8 cellular contexts compared by ENCODE assay signal in the genomic region with DNA sequence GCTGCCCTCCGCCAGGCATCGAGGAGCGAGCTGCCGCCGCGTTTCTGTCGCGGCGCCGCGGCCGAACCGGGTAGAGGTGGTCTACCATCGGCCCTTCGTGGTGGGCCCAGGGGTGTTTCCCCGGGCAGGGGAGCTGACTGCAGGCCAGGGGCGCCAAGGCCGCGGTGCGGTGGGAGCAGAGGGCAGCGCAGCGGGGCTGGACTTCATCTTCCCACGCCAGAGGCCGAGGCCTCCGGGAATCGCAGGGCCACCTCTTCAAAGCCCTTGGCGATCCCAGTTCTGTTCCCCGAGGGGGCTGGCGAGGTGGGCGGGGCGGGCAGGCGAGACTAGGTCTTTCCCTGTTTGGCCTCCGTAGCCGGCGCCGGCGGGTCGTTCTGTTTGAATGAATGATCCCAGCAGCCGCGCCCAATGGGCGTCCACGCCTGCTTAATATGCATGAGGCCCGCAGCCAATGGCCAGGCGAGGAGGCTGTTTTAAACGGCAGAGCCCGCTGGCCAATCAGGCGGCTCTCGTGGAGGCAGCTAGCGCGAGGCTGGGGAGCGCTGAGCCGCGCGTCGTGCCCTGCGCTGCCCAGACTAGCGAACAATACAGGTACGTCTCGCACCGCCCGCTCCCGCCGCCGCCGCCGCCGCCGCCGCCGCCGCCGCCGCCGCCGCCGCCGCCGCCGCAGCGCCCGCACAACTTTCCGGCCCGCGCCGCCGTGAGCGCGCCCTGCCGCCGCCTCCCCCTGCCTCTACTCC. TPM values are rescaled to one million over a fixed set of nuclear protein-coding genes. Genes with fewer than 3 reads are reported as not detected.
DNase-seq lines count a peak whose midpoint lies in the region; ATAC-seq and TF ChIP-seq lines count a peak whose summit lies in the region.

A gene (plus strand): TSS at position 550 of the 740 bp plus-strand sequence. CDS start 2,265 bp downstream, outside the sequence.

- H3F3A ChIP-seq in Loucy (ENCODE audit: low read depth): no peaks in the 10 kb centered on the region

- peaks cover 7% of the 10 kb centered on the region for H4K20me1 ChIP-seq in Loucy (ENCODE audit: insufficient read depth, low read length, poor library complexity, severe bottlenecking)

- H3K4me3 ChIP-seq in H7 (ENCODE audit: insufficient read depth, low read depth, low read length) (peak within 1 kb of the TSS; percentile 80), Loucy (ENCODE audit: low read length, poor library complexity, severe bottlenecking) (peak within 1 kb of the TSS; percentile 72), neuron (ENCODE audit: low read length) (peak within 1 kb of the TSS; percentile 59)

- no peak for TF ChIP-seq CTCF in Loucy (conservative IDR thresholded peaks at IDR 0.05; ENCODE audit: low read length)
- TF ChIP-seq CTCF in foreskin keratinocyte (conservative IDR thresholded peaks at IDR 0.05): no peak

- H3K36me3 ChIP-seq in ES-I3 (ENCODE audit: insufficient read depth, low read length): no peaks in the 10 kb centered on the region
- H3K36me3 ChIP-seq in H7 (replicated peaks; ENCODE audit: control insufficient read depth, insufficient read depth, low read length): peaks cover 15% of the 10 kb centered on the region
- peaks cover 9% of the 10 kb centered on the region; the same call in 1 of the 2 replicates for H3K36me3 ChIP-seq in Loucy (ENCODE audit: insufficient read depth, low read length)
- H3K36me3 ChIP-seq in neuron (ENCODE audit: insufficient read depth, low read length): peaks cover 5% of the 10 kb centered on the region

- H3K4me2 ChIP-seq in Loucy (ENCODE audit: low read depth, low read length, poor library complexity, severe bottlenecking): no peak within 1 kb of the TSS

- peak; percentile 99 for ATAC-seq in foreskin keratinocyte

- no peaks in the 10 kb centered on the region for H3K9me2 ChIP-seq in Loucy (replicated peaks; ENCODE audit: low read depth, low read length)

- DNase-seq in H7 (peak; percentile 98), SHP77 (lab: John Stamatoyannopoulos, UW) (peak; percentile 91 to 95), foreskin keratinocyte (peak; percentile 65 to 82), stromal cell of bone marrow (ENCODE audit: low read depth) (peak; percentile 76)
- DNase-seq in activated effector memory CD4-positive, alpha-beta T cell treated with Interleukin-2 at 50 U/mL for 16 hours: peak; percentile 65

- no peaks in the 10 kb centered on the region for H3K9me3 ChIP-seq in ES-I3 (ENCODE audit: control insufficient read depth, insufficient read depth, low read length)
- H3K9me3 ChIP-seq in Loucy (ENCODE audit: insufficient read depth, low read depth, low read length): no peaks in the 10 kb centered on the region
- H3K9me3 ChIP-seq in neuron (ENCODE audit: low read length): no peaks in the 10 kb centered on the region

- H3K79me2 ChIP-seq in Loucy (ENCODE audit: insufficient read depth, low read length): peaks cover 27% of the 10 kb centered on the region

- H3K4me1 ChIP-seq in ES-I3 (ENCODE audit: insufficient read depth, low read length) (no peaks in the 10 kb centered on the region), Loucy (ENCODE audit: insufficient read depth, low read length, poor library complexity, severe bottlenecking) (peaks cover 12% of the 10 kb centered on the region), foreskin keratinocyte (no peaks in the 10 kb centered on the region), neuron (ENCODE audit: insufficient read depth, low read length) (peaks cover 11% of the 10 kb centered on the region)

- peak within 1 kb of the TSS; percentile 45; the same call in 1 of the 2 replicates for H2AFZ ChIP-seq in Loucy (ENCODE audit: low read length)
- peak within 1 kb of the TSS; percentile 92 for H2AFZ ChIP-seq in neuron (ENCODE audit: low read depth, low read length)

- H3K9ac ChIP-seq in ES-I3 (ENCODE audit: low read depth, low read length) (peak within 1 kb of the TSS; percentile 84), Loucy (ENCODE audit: low read depth, low read length, poor library complexity, severe bottlenecking) (peak within 1 kb of the TSS; percentile 65)

- H3K27me3 ChIP-seq in H7 (ENCODE audit: control insufficient read depth, insufficient read depth, low read length) (peaks cover 2% of the 10 kb centered on the region), Loucy (ENCODE audit: insufficient read depth, low read length, poor library complexity, severe bottlenecking) (no peaks in the 10 kb centered on the region), foreskin keratinocyte (no peaks in the 10 kb centered on the region), neuron (ENCODE audit: insufficient read depth, low read length) (no peaks in the 10 kb centered on the region)

- H3K27ac ChIP-seq in foreskin keratinocyte: peak within 1 kb of the TSS; percentile 64

RNA-seq across cellular contexts. Expression of the gene that starts here (rescaled TPM):
- total RNA-seq in H7 (2014; rRNA removed; shearing (Covaris generic)): 304 and 306 TPM in 2 replicates
- 140 and 141 TPM in 2 replicates for total RNA-seq in foreskin keratinocyte
- 145 and 151 TPM in 2 replicates for polyA plus RNA-seq in foreskin keratinocyte

Comparison
In these comparisons a context has a peak if more than half of its experiments do, and no peak if none do; other contexts are left out.
1. Peak in every context shown above with its lines: DNase-seq, ATAC-seq, H3K4me3 ChIP-seq and H3K27ac ChIP-seq.